ENCODE assay signal across 10 cellular contexts in the genomic region with DNA sequence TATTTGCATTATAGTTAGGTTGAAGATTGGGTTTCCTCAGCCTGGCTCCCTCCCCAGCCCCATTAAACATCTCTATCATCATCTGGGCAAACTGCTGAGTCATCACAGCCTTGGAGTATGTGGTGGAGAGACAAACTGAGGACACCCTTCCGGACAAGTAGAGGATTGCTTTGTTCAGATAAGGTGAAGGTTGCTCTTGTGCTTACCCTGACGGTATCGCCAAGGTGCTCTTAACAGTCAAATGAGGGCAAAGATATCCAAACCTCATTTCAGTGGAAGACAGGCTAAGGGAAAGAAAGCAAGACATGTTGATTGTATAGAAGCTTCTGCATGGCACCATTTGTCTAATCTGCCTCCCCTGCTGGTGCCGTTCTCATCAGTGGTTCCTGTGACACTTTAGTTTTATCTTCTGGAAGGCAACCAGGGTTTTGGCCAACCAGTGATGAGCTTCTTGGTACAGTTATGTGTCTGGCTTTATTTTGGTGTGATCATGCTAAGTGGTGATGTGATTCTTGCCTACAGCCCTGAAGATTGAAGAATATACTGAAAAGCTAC. TPM values are rescaled to one million over a fixed set of nuclear protein-coding genes. Genes with fewer than 3 reads are reported as not detected.
A peak's percentile ranks its signal among the peaks of the same experiment; 100 is the strongest.
DNase-seq lines count a peak whose midpoint lies in the region; ATAC-seq, FAIRE-seq and TF ChIP-seq lines count a peak whose summit lies in the region.
"Had no signal": no experiment of that assay in that cellular context is flagged by ENCODE, and none has a peak within 500 bp of the region (broad histone marks: within the 10 kb centered on the region; RNA-seq: fewer than 3 reads in every experiment).

No MANE protein-coding gene starts in this region.

- H3K36me3 Mint-ChIP-seq in astrocyte (ENCODE audit: low read depth, unreplicated experiment), result peaks cover 22% of the 10 kb centered on the region

- TF ChIP-seq CTCF in astrocyte (IDR thresholded peaks at IDR 0.05; ENCODE audit: insufficient read depth, low read depth, low read length), result no peak

- FAIRE-seq in astrocyte (lab: Jason Lieb, UNC), result peak; percentile 43
- FAIRE-seq: islet of Langerhans had no signal

- no peaks in the 10 kb centered on the region for H3K27me3 Mint-ChIP-seq in astrocyte (ENCODE audit: low read depth, unreplicated experiment)

- H3K36me3 ChIP-seq in HUES6 (ENCODE audit: control insufficient read depth, insufficient read depth, low read length), result no peaks in the 10 kb centered on the region; the same call in 1 of the 2 replicates
- no peaks in the 10 kb centered on the region for H3K36me3 ChIP-seq in astrocyte (ENCODE audit: insufficient read depth, low read length)
- H3K36me3 ChIP-seq in muscle layer of colon (ENCODE audit: insufficient read depth, low read length), result no peaks in the 10 kb centered on the region

- peaks cover 71% of the 10 kb centered on the region for H3K79me2 ChIP-seq in astrocyte (ENCODE audit: insufficient read depth, low read length)

- no peak for ATAC-seq in left cardiac atrium

- H3K27me3 ChIP-seq in HUES6 (ENCODE audit: control insufficient read depth, insufficient read depth, low read length), result no peaks in the 10 kb centered on the region
- no peaks in the 10 kb centered on the region for H3K27me3 ChIP-seq in astrocyte (ENCODE audit: insufficient read depth, low read length)
- H3K27me3 ChIP-seq in muscle layer of colon (ENCODE audit: control insufficient read depth in 1 of 2, insufficient read depth in 2 of 2, low read length in 2 of 2), result no peaks in the 10 kb centered on the region

- no peak overlapping the region for H2AFZ ChIP-seq in astrocyte (ENCODE audit: low read depth, low read length)

- peak overlapping the region; percentile 25 for H3K9ac ChIP-seq in HUES6 (ENCODE audit: low read length)
- H3K9ac ChIP-seq in astrocyte (ENCODE audit: low read length), result no peak overlapping the region
- H3K9ac ChIP-seq in muscle layer of colon (ENCODE audit: low read length), result no peak overlapping the region

- intact Hi-C loops in left cardiac atrium (cut with DNase I), result no loop called here

- H3K4me3 ChIP-seq in HUES6 (ENCODE audit: low read depth, low read length), result peak overlapping the region; percentile 6; the same call in 1 of the 2 replicates
- H3K4me3 ChIP-seq in astrocyte (ENCODE audit: insufficient read depth, low read depth, low read length), result no peak overlapping the region
- no peak overlapping the region for H3K4me3 ChIP-seq in muscle layer of colon (ENCODE audit: low read depth in 1 of 2, low read length in 2 of 2)

- H3K4me1 Mint-ChIP-seq in astrocyte (ENCODE audit: low read depth, unreplicated experiment), result peaks cover 72% of the 10 kb centered on the region

- H3K4me1 ChIP-seq in HUES6 (ENCODE audit: control insufficient read depth, insufficient read depth, low read length) (peaks cover 98% of the 10 kb centered on the region), astrocyte (ENCODE audit: insufficient read depth, low read length) (peaks cover 46% of the 10 kb centered on the region), muscle layer of colon (ENCODE audit: insufficient read depth, low read length) (peaks cover 22% of the 10 kb centered on the region)

- DNase-seq in Daoy (ENCODE audit: low read depth) (peak; percentile 59), astrocyte (ENCODE audit: low read depth) (peak; percentile 69), NCI-H1436 treated with DMSO at 0.1 percent for 48 hours (lab: John Stamatoyannopoulos, UW) (no peak), NCI-H2196 (lab: John Stamatoyannopoulos, UW; ENCODE audit: unreplicated experiment) (no peak), left cardiac atrium (no peak)
- DNase-seq: effector CD8-positive, alpha-beta T cell; GOT3 had no signal

- H3K9me3 ChIP-seq in HUES6 (ENCODE audit: control insufficient read depth, insufficient read depth, low read depth, low read length) (no peaks in the 10 kb centered on the region), astrocyte (ENCODE audit: insufficient read depth, low read depth, low read length) (no peaks in the 10 kb centered on the region), muscle layer of colon (ENCODE audit: low read length) (no peaks in the 10 kb centered on the region)

- peak overlapping the region; percentile 75 for H3K27ac Mint-ChIP-seq in astrocyte (ENCODE audit: unreplicated experiment)

- peak overlapping the region; percentile 51 for H3K4me3 Mint-ChIP-seq in astrocyte (ENCODE audit: unreplicated experiment)

- H3K9me3 Mint-ChIP-seq in astrocyte (ENCODE audit: unreplicated experiment), result no peaks in the 10 kb centered on the region

- H3K4me2 ChIP-seq in astrocyte (ENCODE audit: low read length), result no peak overlapping the region

- H3K27ac ChIP-seq in HUES6 (ENCODE audit: low read depth, low read length) (peak overlapping the region; percentile 59), astrocyte (ENCODE audit: low read depth, low read length) (no peak overlapping the region), muscle layer of colon (ENCODE audit: low read depth, low read length) (peak overlapping the region; percentile 7)

- peaks cover 25% of the 10 kb centered on the region for H4K20me1 ChIP-seq in astrocyte (ENCODE audit: insufficient read depth, low read length)

RNA-seq across cellular contexts. Expression of gene LGALS9, which starts 56.9 kb away (rescaled TPM):
- total RNA-seq in Daoy (2014; rRNA removed; shearing (Covaris generic)), result 2.2 and 4.1 TPM in 2 replicates
- 9.0 and 9.4 TPM in 2 replicates for total RNA-seq in astrocyte
- 10 to 100 TPM; 32.2 to 49.3 TPM for total RNA-seq in left cardiac atrium

Comparison
In these comparisons a context has a peak if more than half of its experiments do, and no peak if none do; other contexts are left out.
1. DNase-seq: peak in Daoy (single experiment) and astrocyte (single experiment); none in NCI-H1436 treated with DMSO at 0.1 percent for 48 hours (single experiment), NCI-H2196 (single experiment) and left cardiac atrium (single experiment).